In genomic region chr16:17368951-17369350, GRCh38 we compare ENCODE assay signal across 11 cellular contexts.
DNase-seq lines count a peak whose midpoint lies in the region; ATAC-seq, FAIRE-seq and TF ChIP-seq lines count a peak whose summit lies in the region.
"Had no signal": no experiment of that assay in that cellular context is flagged by ENCODE, and none has a peak within 500 bp of the region (broad histone marks: within the 10 kb centered on the region; RNA-seq: fewer than 3 reads in every experiment).

No MANE protein-coding gene starts in this region.

- peak overlapping the region; percentile 84 to 88 (median 88) for H3K4me3 Mint-ChIP-seq in T-cell

- no peak overlapping the region for H2AFZ ChIP-seq in H1 (ENCODE audit: low read length)

- no peaks in the 10 kb centered on the region for H3K23me2 ChIP-seq in H1 (ENCODE audit: low read depth, low read length)

- peaks cover 90 to 97% (median 95%) of the 10 kb centered on the region in 3 donors for H3K4me1 Mint-ChIP-seq in T-cell

- peak overlapping the region; percentile 98 to 100 for H3K27ac Mint-ChIP-seq in T-cell

- no peak overlapping the region for H3K4ac ChIP-seq in H1 (replicated peaks; ENCODE audit: insufficient read length, low read depth, low read length)

- no peak overlapping the region for H3K9ac ChIP-seq in H1 (replicated peaks in 1 of 4; ENCODE audit: extremely low read depth in 1 of 4, low read depth in 3 of 4, low read length in 3 of 4)

- no peak overlapping the region for H3K14ac ChIP-seq in H1 (ENCODE audit: insufficient read length)

- no peaks in the 10 kb centered on the region for H3K9me3 ChIP-seq in H1 (ENCODE audit: insufficient read depth in 2 of 2, low read depth in 1 of 2, low read length in 1 of 2)

- H3K27me3 ChIP-seq in HL-60 (ENCODE audit: insufficient read depth, poor library complexity, severe bottlenecking) = no peaks in the 10 kb centered on the region
- no peaks in the 10 kb centered on the region for H3K27me3 ChIP-seq in H1 (replicated peaks in 1 of 4; ENCODE audit: control insufficient read depth in 3 of 4, extremely low read depth in 1 of 4, insufficient read depth in 3 of 4, low read length in 3 of 4)
- H3K27me3 ChIP-seq: foreskin keratinocyte had no signal

- ATAC-seq in T-cell (replicated peaks in 1 of 4) (peak; percentile 21 to 50 (median 35)), GM19467 (IDR thresholded peaks at IDR 0.05; ENCODE audit: unreplicated experiment) (no peak)
- ATAC-seq: foreskin keratinocyte had no signal

- TF ChIP-seq CTCF in HL-60 (IDR thresholded peaks at IDR 0.05; ENCODE audit: insufficient read depth, low read length) (no peak), H1 (IDR thresholded peaks at IDR 0.05; ENCODE audit: control extremely low read depth in 1 of 3, insufficient read depth in 1 of 3, low read depth in 1 of 3, low read length in 3 of 3) (no peak)

- TF ChIP-seq POLR2A in H1 (IDR thresholded peaks at IDR 0.05; ENCODE audit: control extremely low read depth in 1 of 2, low read depth in 2 of 2, low read length in 2 of 2) = no peak

- H3K27ac ChIP-seq in HL-60 (replicated peaks) (peak overlapping the region; percentile 83), H1 (ENCODE audit: low read depth, low read length) (no peak overlapping the region)
- H3K27ac ChIP-seq: foreskin keratinocyte had no signal

- H2BK5ac ChIP-seq in H1 (ENCODE audit: low read depth, low read length) = peak overlapping the region; percentile 84; the same call in 1 of the 2 replicates

- H3K36me3 ChIP-seq in H1 (ENCODE audit: control insufficient read depth in 2 of 4, insufficient read depth in 4 of 4, low read length in 3 of 4) = no peaks in the 10 kb centered on the region

- TF ChIP-seq RAD21 in H1 (IDR thresholded peaks at IDR 0.05 in 1 of 2, conservative IDR thresholded peaks at IDR 0.05 in 1 of 2; ENCODE audit: low read depth in 2 of 2, low read length in 2 of 2) = no peak

- 100% methylated on average over 4 of the region's 5 CpGs; no CpG with 5 or more reads in 1 of the 2 experiments for WGBS in H1 (ENCODE audit: extremely low coverage in 1 of 2, insufficient coverage in 1 of 2, insufficient read length in 1 of 2, insufficient replicate concordance in 2 of 2, low coverage in 1 of 2, low lambda C conversion rate in 2 of 2, missing lambda C conversion rate in 1 of 2), 2 experiments

- H3K23ac ChIP-seq in H1 (ENCODE audit: insufficient read length) = no peak overlapping the region

- H3K4me1 ChIP-seq in H1 (replicated peaks in 1 of 4; ENCODE audit: control insufficient read depth in 3 of 4, insufficient read depth in 4 of 4, low read length in 3 of 4) = peaks cover 0 to 31% (median 23%) of the 10 kb centered on the region in 4 experiments; a peak in 6 of 7 replicates

- no peak overlapping the region for H4K91ac ChIP-seq in H1 (replicated peaks; ENCODE audit: insufficient read length, low read length)

- peaks cover 2% of the 10 kb centered on the region; the same call in 1 of the 2 replicates for H3K79me1 ChIP-seq in H1 (ENCODE audit: low read depth, low read length)

- POLR2A ChIA-PET in T-cell (lab: Charles Lee) = interaction anchor here (0.6 to 1.3 kb wide), 6 partner anchors 9 to 1687 kb away, joined by 3 to 11 read pairs (median 4); no protein-coding TSS in a partner anchor
- POLR2A ChIA-PET in H1 (lab: Charles Lee; ENCODE audit: partially characterized antibody) = interaction anchor here (1.0 kb wide), 1 partner anchor 97 kb away, joined by 3 read pairs; no protein-coding TSS in a partner anchor

- H3K4me2 ChIP-seq in H1 (ENCODE audit: insufficient read depth in 1 of 2, low read depth in 2 of 2, low read length in 2 of 2) = no peak overlapping the region

- H4K5ac ChIP-seq in H1 (ENCODE audit: insufficient read length, low read depth, low read length) = no peak overlapping the region

- no peak overlapping the region for H2AK5ac ChIP-seq in H1 (ENCODE audit: low read depth, low read length)

- no peaks in the 10 kb centered on the region for H3K27me3 Mint-ChIP-seq in T-cell

- no peak overlapping the region for H2BK20ac ChIP-seq in H1 (ENCODE audit: low read length)

- no peak overlapping the region for H2BK120ac ChIP-seq in H1 (replicated peaks; ENCODE audit: low read depth, low read length)

- no peak overlapping the region for H3K56ac ChIP-seq in H1 (replicated peaks; ENCODE audit: insufficient read length, low read depth, low read length)

- H4K8ac ChIP-seq in H1 (ENCODE audit: extremely low read depth, insufficient read depth, low read length) = no peak overlapping the region

- no peak overlapping the region for H2BK15ac ChIP-seq in H1 (ENCODE audit: low read length)

- H3K4me3 ChIP-seq in HL-60 (replicated peaks; ENCODE audit: insufficient read depth, low read length) = peak overlapping the region; percentile 8; the same call in 1 of the 2 replicates
- no peak overlapping the region for H3K4me3 ChIP-seq in H1 (ENCODE audit: extremely low read depth in 1 of 4, insufficient read depth in 2 of 4, low read depth in 3 of 4, low read length in 4 of 4)

- peaks cover 0 to 3% (median 0%) of the 10 kb centered on the region in 3 donors for H3K9me3 Mint-ChIP-seq in T-cell

- no peak for TF ChIP-seq EP300 in H1 (IDR thresholded peaks at IDR 0.05; ENCODE audit: borderline replicate concordance in 1 of 2, low read depth in 2 of 2, low read length in 2 of 2)

- FAIRE-seq in H1 (lab: Jason Lieb, UNC) = no peak

- no peaks in the 10 kb centered on the region for H3K36me3 Mint-ChIP-seq in T-cell

- DNase-seq in HL-60 (ENCODE audit: low read depth in 1 of 2, low spot score in 1 of 2) (no peak), T-cell (peak in 19 of 34 experiments; percentile 10 to 48 (median 27)), H1 (ENCODE audit: low read depth in 1 of 2, low spot score in 2 of 2) (no peak), RKO (ENCODE audit: low spot score) (no peak), iPS-NIHi7 (ENCODE audit: extremely low spot score) (no peak)
- peak; percentile 10 for DNase-seq in stimulated activated naive CD4-positive, alpha-beta T cell treated with Interleukin-2 at 50 U/mL for 16 hours (lab: John Stamatoyannopoulos, UW)
- DNase-seq: cortex of kidney, foreskin keratinocyte, kidney glomerular epithelial cell, occipital lobe had no signal

- no peak overlapping the region for H3K18ac ChIP-seq in H1 (ENCODE audit: extremely low read depth, low read length)

- H3K79me2 ChIP-seq in H1 (ENCODE audit: control insufficient read depth in 1 of 2, insufficient read depth in 2 of 2, low read length in 2 of 2) = peaks cover 0 to 9% of the 10 kb centered on the region in 2 experiments; a peak in 1 of 4 replicates

- H2BK12ac ChIP-seq in H1 (ENCODE audit: low read depth, low read length) = no peak overlapping the region

- H4K20me1 ChIP-seq in H1 (replicated peaks in 1 of 2; ENCODE audit: control insufficient read depth in 1 of 2, insufficient read depth in 2 of 2, low read length in 2 of 2) = peaks cover 0 to 2% of the 10 kb centered on the region in 2 experiments

- CTCF ChIA-PET in T-cell (lab: Charles Lee) = interaction anchor here (0.6 to 2.3 kb wide), 7 partner anchors 9 to 298 kb away, joined by 3 to 10 read pairs (median 4); no protein-coding TSS in a partner anchor
- CTCF ChIA-PET in H1 (lab: Charles Lee; ENCODE audit: partially characterized antibody) = interaction anchor here (1.3 to 2.9 kb wide), 6 partner anchors 9 to 99 kb away, joined by 3 to 15 read pairs (median 4); no protein-coding TSS in a partner anchor

TF ChIP-seq in H1, 55 proteins besides CTCF, POLR2A, EP300 and RAD21 (continues in another document):
- TF ChIP-seq SIN3A (conservative IDR thresholded peaks at IDR 0.05 in 1 of 2, IDR thresholded peaks at IDR 0.05 in 1 of 2; ENCODE audit: low read depth in 1 of 2, low read length in 2 of 2) (no peak), CTBP2 (IDR thresholded peaks at IDR 0.05; ENCODE audit: borderline replicate concordance, insufficient read depth, insufficient read length, low read length) (no peak)

Comparison
In these comparisons a context has a peak if more than half of its experiments do, and no peak if none do; other contexts are left out.
1. DNase-seq: peak in T-cell (19 of 34) and stimulated activated naive CD4-positive, alpha-beta T cell treated with Interleukin-2 at 50 U/mL for 16 hours (single experiment); none in HL-60 (0 of 2), H1 (0 of 2), RKO (single experiment) and iPS-NIHi7 (single experiment).